Comparison of ENCODE assay signal across 10 cellular contexts in the genomic region with DNA sequence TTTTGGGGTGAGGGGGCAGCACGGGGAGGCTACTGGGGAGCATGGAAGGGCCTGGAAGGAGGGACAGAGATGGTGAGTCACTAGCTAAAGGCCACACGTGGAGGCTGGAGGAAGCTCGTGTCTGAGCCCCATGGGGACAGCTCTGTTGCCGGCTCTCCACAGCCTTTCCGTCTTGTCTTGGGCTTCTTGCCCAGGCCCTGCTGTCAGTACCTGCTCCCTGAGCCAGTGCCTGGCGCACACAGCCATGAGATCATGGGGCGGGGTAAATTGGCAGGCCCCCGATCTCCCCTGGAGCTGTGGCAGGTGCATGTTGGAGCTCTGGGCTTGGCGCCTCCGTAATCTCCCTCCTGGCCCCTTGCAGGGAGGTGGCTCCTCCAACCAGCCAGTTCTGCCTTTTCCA. TPM values are rescaled to one million over a fixed set of nuclear protein-coding genes. Genes with fewer than 3 reads are reported as not detected.
DNase-seq lines count a peak whose midpoint lies in the region; ATAC-seq and TF ChIP-seq lines count a peak whose summit lies in the region.
"Had no signal": no experiment of that assay in that cellular context is flagged by ENCODE, and none has a peak within 500 bp of the region (broad histone marks: within the 10 kb centered on the region; RNA-seq: fewer than 3 reads in every experiment).

No MANE protein-coding gene starts in this region.

- H2AFZ ChIP-seq in OCI-LY7 (ENCODE audit: low read length): no peak overlapping the region

- no peak for TF ChIP-seq CTCF in neural crest cell (conservative IDR thresholded peaks at IDR 0.05)
- no peak for TF ChIP-seq CTCF in OCI-LY7 (conservative IDR thresholded peaks at IDR 0.05; ENCODE audit: low read length)

- no TSS peak for BruUV-seq in OCI-LY7 (replicated peaks; lab: Mats Ljungman, UMichigan)

- no peak overlapping the region for H3K4me3 Mint-ChIP-seq in neural crest cell
- no peak overlapping the region for H3K4me3 Mint-ChIP-seq in activated CD8-positive, alpha-beta memory T cell treated with anti-CD3 and anti-CD28 coated beads, Interleukin-2, amount 10 ng/mL, durations not matched to agents 7 days and 5 days

- peak overlapping the region; percentile 67 for H3K27ac Mint-ChIP-seq in neural crest cell (ENCODE audit: unreplicated experiment)
- no peak overlapping the region for H3K27ac Mint-ChIP-seq in activated CD8-positive, alpha-beta memory T cell treated with anti-CD3 and anti-CD28 coated beads, Interleukin-2, amount 10 ng/mL, durations not matched to agents 7 days and 5 days
- H3K27ac Mint-ChIP-seq: activated naive CD4-positive, alpha-beta T cell treated with anti-CD3 and anti-CD28 coated beads, Interleukin-2, amount 50 U/mL, for 72 hours had no signal

- no peak overlapping the region for H3K4me2 ChIP-seq in OCI-LY7 (ENCODE audit: low read length)
- H3K4me2 ChIP-seq: smooth muscle cell had no signal

- H3K27ac ChIP-seq in OCI-LY7 (ENCODE audit: low read depth, low read length, poor library complexity, severe bottlenecking): no peak overlapping the region

- POLR2A ChIA-PET in OCI-LY7 (lab: Charles Lee): interaction anchor here (1.1 kb wide), 1 partner anchor 13 kb away, joined by 3 read pairs; no protein-coding TSS in a partner anchor

- peaks cover 5% of the 10 kb centered on the region for H3K4me1 Mint-ChIP-seq in neural crest cell
- H3K4me1 Mint-ChIP-seq in activated CD8-positive, alpha-beta memory T cell treated with anti-CD3 and anti-CD28 coated beads, Interleukin-2, amount 10 ng/mL, durations not matched to agents 7 days and 5 days: no peaks in the 10 kb centered on the region

- no peaks in the 10 kb centered on the region for H3K79me2 ChIP-seq in OCI-LY7 (ENCODE audit: insufficient read depth, low read depth, low read length)

- H3K9me2 ChIP-seq in OCI-LY7 (ENCODE audit: insufficient read depth, low read length): no peaks in the 10 kb centered on the region

- peaks cover 11% of the 10 kb centered on the region for H3K27me3 Mint-ChIP-seq in neural crest cell (ENCODE audit: low read depth)
- peaks cover 11% of the 10 kb centered on the region for H3K27me3 Mint-ChIP-seq in activated CD8-positive, alpha-beta memory T cell treated with anti-CD3 and anti-CD28 coated beads, Interleukin-2, amount 10 ng/mL, durations not matched to agents 7 days and 5 days

- no peak for ATAC-seq in activated CD8-positive, alpha-beta memory T cell treated with anti-CD3 and anti-CD28 coated beads, Interleukin-2, amount 10 ng/mL, durations not matched to agents 7 days and 5 days
- ATAC-seq in GM21360 (IDR thresholded peaks at IDR 0.05; ENCODE audit: unreplicated experiment): no peak
- ATAC-seq: activated naive CD4-positive, alpha-beta T cell treated with anti-CD3 and anti-CD28 coated beads, Interleukin-2, amount 50 U/mL, for 72 hours had no signal

- no peaks in the 10 kb centered on the region for H3K4me1 ChIP-seq in OCI-LY7 (ENCODE audit: insufficient read depth, low read length, poor library complexity, severe bottlenecking)

- no peaks in the 10 kb centered on the region for H3K36me3 Mint-ChIP-seq in neural crest cell (ENCODE audit: low read depth)
- no peaks in the 10 kb centered on the region for H3K36me3 Mint-ChIP-seq in activated CD8-positive, alpha-beta memory T cell treated with anti-CD3 and anti-CD28 coated beads, Interleukin-2, amount 10 ng/mL, durations not matched to agents 7 days and 5 days
- H3K36me3 Mint-ChIP-seq: activated naive CD4-positive, alpha-beta T cell treated with anti-CD3 and anti-CD28 coated beads, Interleukin-2, amount 50 U/mL, for 72 hours had no signal

- no peak overlapping the region for H3K4me3 ChIP-seq in OCI-LY7 (ENCODE audit: low read depth, low read length, poor library complexity, severe bottlenecking)
- H3K4me3 ChIP-seq: smooth muscle cell had no signal

- no peaks in the 10 kb centered on the region for H3K9me3 ChIP-seq in OCI-LY7 (ENCODE audit: low read length)

- intact Hi-C loops in OCI-LY7 (cut with micrococcal nuclease; ENCODE audit: unreplicated experiment): no loop called here

- CTCF ChIA-PET in activated CD8-positive, alpha-beta memory T cell treated with anti-CD3 and anti-CD28 coated beads, Interleukin-2, amount 10 ng/mL, durations not matched to agents 7 days and 5 days (lab: Charles Lee): interaction anchor here (0.8 to 1.7 kb wide), 2 partner anchors 14 to 30 kb away, joined by 4 read pairs; no protein-coding TSS in a partner anchor
- CTCF ChIA-PET in OCI-LY7 (lab: Charles Lee; ENCODE audit: unreplicated experiment): no interaction called here

- H3K36me3 ChIP-seq in OCI-LY7 (ENCODE audit: insufficient read depth, low read length): no peaks in the 10 kb centered on the region

- H4K20me1 ChIP-seq in OCI-LY7 (ENCODE audit: insufficient read depth, low read length): no peaks in the 10 kb centered on the region

- peak; percentile 96 for DNase-seq in COR-L47 (lab: John Stamatoyannopoulos, UW)
- DNase-seq in NCI-H2081 (lab: John Stamatoyannopoulos, UW): peak; percentile 96 to 98
- peak; percentile 91 for DNase-seq in cerebellum (ENCODE audit: low spot score)
- no peak for DNase-seq in neural crest cell (ENCODE audit: low read depth, low spot score)
- no peak for DNase-seq in activated CD8-positive, alpha-beta memory T cell treated with anti-CD3 and anti-CD28 coated beads, Interleukin-2, amount 10 ng/mL, durations not matched to agents 7 days and 5 days
- DNase-seq in OCI-LY7 (ENCODE audit: low spot score): no peak
- DNase-seq in kidney glomerular epithelial cell (lab: John Stamatoyannopoulos, UW): no peak

- H3K9me3 Mint-ChIP-seq in neural crest cell: no peaks in the 10 kb centered on the region
- no peaks in the 10 kb centered on the region for H3K9me3 Mint-ChIP-seq in activated CD8-positive, alpha-beta memory T cell treated with anti-CD3 and anti-CD28 coated beads, Interleukin-2, amount 10 ng/mL, durations not matched to agents 7 days and 5 days (ENCODE audit: low read depth)
- H3K9me3 Mint-ChIP-seq: activated naive CD4-positive, alpha-beta T cell treated with anti-CD3 and anti-CD28 coated beads, Interleukin-2, amount 50 U/mL, for 72 hours had no signal

RNA-seq across cellular contexts. Expression of a gene that starts 16.1 kb away (rescaled TPM):
- not detected for total RNA-seq in cerebellum
- total RNA-seq in neural crest cell: not detected in 2 replicates
- not detected for total RNA-seq in activated CD8-positive, alpha-beta memory T cell treated with anti-CD3 and anti-CD28 coated beads, Interleukin-2, amount 10 ng/mL, durations not matched to agents 7 days and 5 days
- total RNA-seq in OCI-LY7 (2014; rRNA removed; shearing (Covaris generic)): not detected in 2 replicates
- total RNA-seq in OCI-LY7 (2022): not detected in 2 replicates
- total RNA-seq: activated naive CD4-positive, alpha-beta T cell treated with anti-CD3 and anti-CD28 coated beads, Interleukin-2, amount 50 U/mL, for 72 hours had no signal

RNA-seq across cellular contexts. Expression of a gene that starts 25.1 kb away (rescaled TPM):
- total RNA-seq in cerebellum: not detected
- total RNA-seq in neural crest cell: not detected in 2 replicates
- 10 to 100 TPM in 1 of 2 experiments, 1 to 10 TPM in 1; 4.7 to 18.3 TPM for total RNA-seq in activated CD8-positive, alpha-beta memory T cell treated with anti-CD3 and anti-CD28 coated beads, Interleukin-2, amount 10 ng/mL, durations not matched to agents 7 days and 5 days
- not detected in 2 replicates for total RNA-seq in OCI-LY7 (2014; rRNA removed; shearing (Covaris generic))
- 1.9 TPM in 1 of 2 replicates, not detected in the other for total RNA-seq in OCI-LY7 (2022)

Comparison
In these comparisons a context has a peak if more than half of its experiments do, and no peak if none do; other contexts are left out.
1. DNase-seq: peak in COR-L47 (single experiment), NCI-H2081 (2 of 2) and cerebellum (single experiment); none in neural crest cell (single experiment), activated CD8-positive, alpha-beta memory T cell treated with anti-CD3 and anti-CD28 coated beads, Interleukin-2, amount 10 ng/mL, durations not matched to agents 7 days and 5 days (single experiment), OCI-LY7 (single experiment) and kidney glomerular epithelial cell (single experiment).